ENCODE assay signal across 9 cellular contexts in the genomic region with DNA sequence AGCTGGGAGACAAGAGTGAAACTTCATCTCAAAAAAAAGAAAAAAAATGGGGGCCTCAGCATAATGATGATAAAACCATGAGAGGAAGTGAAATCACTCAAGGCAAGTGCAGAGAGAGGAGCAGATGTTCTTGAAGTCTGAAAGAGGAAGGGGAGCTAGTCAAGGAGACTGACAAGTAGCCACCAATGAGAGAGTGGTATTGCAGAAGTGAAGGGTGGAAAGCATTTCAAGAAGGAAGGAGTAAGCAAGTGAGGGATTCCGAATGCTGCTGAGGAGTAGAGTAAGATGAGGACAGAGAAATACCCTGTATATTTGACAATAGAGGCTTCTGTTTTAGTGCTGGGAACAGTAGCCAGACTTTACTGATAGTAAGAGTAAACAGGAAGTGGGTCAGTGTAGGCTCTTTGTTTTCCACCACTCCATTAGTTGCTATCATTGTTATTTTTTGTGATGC. TPM values are rescaled to one million over a fixed set of nuclear protein-coding genes. Genes with fewer than 3 reads are reported as not detected.
DNase-seq lines count a peak whose midpoint lies in the region; ATAC-seq, FAIRE-seq and TF ChIP-seq lines count a peak whose summit lies in the region.
"Had no signal": no experiment of that assay in that cellular context is flagged by ENCODE, and none has a peak within 500 bp of the region (broad histone marks: within the 10 kb centered on the region; RNA-seq: fewer than 3 reads in every experiment).

No MANE protein-coding gene starts in this region.

- H3K27ac Mint-ChIP-seq in activated T-helper 2 cell treated with anti-CD3 and anti-CD28 coated beads, Interferon-gamma antibody, Interleukin-2, Interleukin-4, amounts not matched to agents 10 μg/mL and 5 μg/mL and 100 μg/mL, durations not matched to agents 14 hours and 24 hours and 36 hours, result peak overlapping the region; percentile 74

- H3K9me3 Mint-ChIP-seq in activated T-helper 2 cell treated with anti-CD3 and anti-CD28 coated beads, Interferon-gamma antibody, Interleukin-2, Interleukin-4, amounts not matched to agents 10 μg/mL and 5 μg/mL and 100 μg/mL, durations not matched to agents 14 hours and 24 hours and 36 hours, result peaks cover 7% of the 10 kb centered on the region

- H3K27me3 ChIP-seq in pancreas, result no peaks in the 10 kb centered on the region
- H3K27me3 ChIP-seq in thyroid gland, result no peaks in the 10 kb centered on the region

- intact Hi-C loops in activated T-helper 2 cell treated with anti-CD3 and anti-CD28 coated beads, Interferon-gamma antibody, Interleukin-2, Interleukin-4, amounts not matched to agents 10 μg/mL and 5 μg/mL and 100 μg/mL, durations not matched to agents 14 hours and 24 hours and 36 hours (cut with micrococcal nuclease), result loop anchor here (5.0 kb wide), 2 partner anchors 63 to 203 kb away; a partner anchor contains a TSS
- intact Hi-C loops in pancreas (cut with DNase I) (no loop called here), thyroid gland (cut with DNase I) (loop anchor here (10.0 kb wide), 2 partner anchors 60 to 220 kb away; a partner anchor contains a TSS)

- H3K4me3 Mint-ChIP-seq in activated T-helper 2 cell treated with anti-CD3 and anti-CD28 coated beads, Interferon-gamma antibody, Interleukin-2, Interleukin-4, amounts not matched to agents 10 μg/mL and 5 μg/mL and 100 μg/mL, durations not matched to agents 14 hours and 24 hours and 36 hours (ENCODE audit: low read depth), result no peak overlapping the region

- no peak for TF ChIP-seq CTCF in GM10266 (IDR thresholded peaks at IDR 0.05; ENCODE audit: control insufficient read depth, insufficient read depth, low read depth, missing control alignments)
- TF ChIP-seq CTCF in GM20000 (IDR thresholded peaks at IDR 0.05; ENCODE audit: extremely low read depth, missing control alignments), result no peak
- no peak for TF ChIP-seq CTCF in pancreas (IDR thresholded peaks at IDR 0.05)
- TF ChIP-seq CTCF in thyroid gland (IDR thresholded peaks at IDR 0.05), result no peak

- H3K9me3 ChIP-seq in pancreas (no peaks in the 10 kb centered on the region), thyroid gland (no peaks in the 10 kb centered on the region)

- peaks cover 34% of the 10 kb centered on the region for H3K36me3 Mint-ChIP-seq in activated T-helper 2 cell treated with anti-CD3 and anti-CD28 coated beads, Interferon-gamma antibody, Interleukin-2, Interleukin-4, amounts not matched to agents 10 μg/mL and 5 μg/mL and 100 μg/mL, durations not matched to agents 14 hours and 24 hours and 36 hours (ENCODE audit: low read depth)

- peak; percentile 73 for ATAC-seq in HG03469 (IDR thresholded peaks at IDR 0.05; ENCODE audit: unreplicated experiment)
- no peak for ATAC-seq in pancreas

- peak; percentile 75 for DNase-seq in GM10266 (ENCODE audit: extremely low spot score)
- peak; percentile 81 for DNase-seq in GM20000 (ENCODE audit: low spot score)
- DNase-seq in activated T-helper 2 cell treated with anti-CD3 and anti-CD28 coated beads, Interferon-gamma antibody, Interleukin-2, Interleukin-4, amounts not matched to agents 10 μg/mL and 5 μg/mL and 100 μg/mL, durations not matched to agents 14 hours and 24 hours and 36 hours (ENCODE audit: low spot score), result no peak
- no peak for DNase-seq in pancreas
- DNase-seq in NCI-H1417 treated with DMSO at 0.1 percent for 48 hours (lab: John Stamatoyannopoulos, UW), result no peak
- no peak for DNase-seq in activated CD4-positive, alpha-beta T cell treated with anti-CD3 and anti-CD28 coated beads for 4 hours
- DNase-seq in thyroid gland, result no peak

- 53 to 68% methylated on average over 1 of the region's 1 CpG for whole genome bisulfite sequencing in pancreas, 2 donors
- WGBS in thyroid gland, 2 donors, result 81 to 82% methylated on average over 1 of the region's 1 CpG

- peaks cover 0 to 4% (median 0%) of the 10 kb centered on the region in 3 donors for H3K36me3 ChIP-seq in pancreas
- peaks cover 0 to 9% of the 10 kb centered on the region in 2 donors for H3K36me3 ChIP-seq in thyroid gland

- no peak for TF ChIP-seq POLR2A in thyroid gland (IDR thresholded peaks at IDR 0.05)

- no peak for FAIRE-seq in pancreas (lab: Jason Lieb, UNC)
- FAIRE-seq: colon had no signal

- H3K27ac ChIP-seq in pancreas, result no peak overlapping the region
- H3K27ac ChIP-seq in thyroid gland, result no peak overlapping the region

- peaks cover 0 to 16% (median 9%) of the 10 kb centered on the region in 3 donors for H3K4me1 ChIP-seq in pancreas
- peaks cover 15 to 18% of the 10 kb centered on the region in 2 donors for H3K4me1 ChIP-seq in thyroid gland

- peaks cover 22% of the 10 kb centered on the region for H3K4me1 Mint-ChIP-seq in activated T-helper 2 cell treated with anti-CD3 and anti-CD28 coated beads, Interferon-gamma antibody, Interleukin-2, Interleukin-4, amounts not matched to agents 10 μg/mL and 5 μg/mL and 100 μg/mL, durations not matched to agents 14 hours and 24 hours and 36 hours (ENCODE audit: low read depth)

- H3K27me3 Mint-ChIP-seq in activated T-helper 2 cell treated with anti-CD3 and anti-CD28 coated beads, Interferon-gamma antibody, Interleukin-2, Interleukin-4, amounts not matched to agents 10 μg/mL and 5 μg/mL and 100 μg/mL, durations not matched to agents 14 hours and 24 hours and 36 hours (ENCODE audit: low read depth), result no peaks in the 10 kb centered on the region

- H3K4me3 ChIP-seq in pancreas (no peak overlapping the region), thyroid gland (replicated peaks in 1 of 3) (no peak overlapping the region)

RNA-seq across cellular contexts. Expression of a gene that starts 2.9 kb away (rescaled TPM):
- total RNA-seq in activated T-helper 2 cell treated with anti-CD3 and anti-CD28 coated beads, Interferon-gamma antibody, Interleukin-2, Interleukin-4, amounts not matched to agents 10 μg/mL and 5 μg/mL and 100 μg/mL, durations not matched to agents 14 hours and 24 hours and 36 hours, result 16.7 and 18.7 TPM in 2 replicates
- total RNA-seq in pancreas (1 to 10 TPM; 7.7 to 9.5 (median 8.8) TPM), thyroid gland (10 to 100 TPM; 12.1 to 20.2 (median 18.6) TPM)
- polyA plus RNA-seq in pancreas, result 10 to 100 TPM in 1 of 2 donors, 1 to 10 TPM in 1; 8.3 to 10.4 TPM

RNA-seq across cellular contexts. Expression of a gene that starts 3.0 kb away (rescaled TPM):
- 45.4 and 52.6 TPM in 2 replicates for total RNA-seq in activated T-helper 2 cell treated with anti-CD3 and anti-CD28 coated beads, Interferon-gamma antibody, Interleukin-2, Interleukin-4, amounts not matched to agents 10 μg/mL and 5 μg/mL and 100 μg/mL, durations not matched to agents 14 hours and 24 hours and 36 hours
- total RNA-seq in pancreas (10 to 100 TPM in 3 of 6 donors, 1 to 10 TPM in 3; 5.6 to 16.2 (median 9.3) TPM), thyroid gland (10 to 100 TPM; 47.5 to 62.8 (median 62.2) TPM)
- 10 to 100 TPM in 1 of 2 donors, 1 to 10 TPM in 1; 5.4 to 10.9 TPM for polyA plus RNA-seq in pancreas

RNA-seq across cellular contexts. Expression of a gene that starts 52.9 kb away (rescaled TPM):
- 0.41 TPM in 1 of 2 replicates, not detected in the other for total RNA-seq in activated T-helper 2 cell treated with anti-CD3 and anti-CD28 coated beads, Interferon-gamma antibody, Interleukin-2, Interleukin-4, amounts not matched to agents 10 μg/mL and 5 μg/mL and 100 μg/mL, durations not matched to agents 14 hours and 24 hours and 36 hours
- total RNA-seq in pancreas (not detected), thyroid gland (not detected)
- under 1 TPM in 1 of 2 donors, not detected in 1; 0.26 TPM for polyA plus RNA-seq in pancreas

Comparison
In these comparisons a context has a peak if more than half of its experiments do, and no peak if none do; other contexts are left out.
1. DNase-seq: peak in GM10266 (single experiment) and GM20000 (single experiment); none in activated T-helper 2 cell treated with anti-CD3 and anti-CD28 coated beads, Interferon-gamma antibody, Interleukin-2, Interleukin-4, amounts not matched to agents 10 μg/mL and 5 μg/mL and 100 μg/mL, durations not matched to agents 14 hours and 24 hours and 36 hours (single experiment), pancreas (0 of 6), NCI-H1417 treated with DMSO at 0.1 percent for 48 hours (single experiment), activated CD4-positive, alpha-beta T cell treated with anti-CD3 and anti-CD28 coated beads for 4 hours (0 of 2) and thyroid gland (0 of 2).
2. intact Hi-C loops: an anchor here in activated T-helper 2 cell treated with anti-CD3 and anti-CD28 coated beads, Interferon-gamma antibody, Interleukin-2, Interleukin-4, amounts not matched to agents 10 μg/mL and 5 μg/mL and 100 μg/mL, durations not matched to agents 14 hours and 24 hours and 36 hours (5.0 kb wide) and thyroid gland (10.0 kb wide); none called in pancreas.